8 cellular contexts compared by ENCODE assay signal in genomic region chr2:96637385-96638143, GRCh38. TPM values are rescaled to one million over a fixed set of nuclear protein-coding genes. Genes with fewer than 3 reads are reported as not detected.
DNase-seq lines count a peak whose midpoint lies in the region; ATAC-seq lines count a peak whose summit lies in the region.

No MANE protein-coding gene starts in this region.

- H3K27ac ChIP-seq in cingulate gyrus (ENCODE audit: low read depth, low read length): peak overlapping the region; percentile 69

- DNase-seq in NCI-H2081 (lab: John Stamatoyannopoulos, UW) (peak; percentile 60 to 62), NCI-H2081 treated with DMSO at 0.1 percent for 48 hours (lab: John Stamatoyannopoulos, UW) (no peak), NCI-H2171 treated with DMSO at 0.1 percent for 48 hours (lab: John Stamatoyannopoulos, UW) (peak; percentile 67), left lobe of liver (ENCODE audit: low spot score) (peak; percentile 92)
- peak; percentile 68 to 78 for DNase-seq in activated CD4-positive, alpha-beta T cell treated with anti-CD3 and anti-CD28 coated beads for 4 hours
- DNase-seq in stimulated activated CD4-positive, alpha-beta T cell treated with anti-CD3 and anti-CD28 coated beads, Interleukin-2, amount 100 ng/mL, for 24 hours: peak; percentile 82 to 85

- ATAC-seq in HG02885 (IDR thresholded peaks at IDR 0.05; ENCODE audit: poor library complexity, unreplicated experiment) (peak; percentile 79), left lobe of liver (peak; percentile 91)

RNA-seq across cellular contexts. Expression of gene KANSL3, which starts 0.5 kb away (rescaled TPM):
- 18.5 TPM for total RNA-seq in left lobe of liver

RNA-seq across cellular contexts. Expression of gene FER1L5, which starts 5.0 kb away (rescaled TPM):
- total RNA-seq in left lobe of liver: 0.10 TPM
